15 cellular contexts compared by ENCODE assay signal in the genomic region with DNA sequence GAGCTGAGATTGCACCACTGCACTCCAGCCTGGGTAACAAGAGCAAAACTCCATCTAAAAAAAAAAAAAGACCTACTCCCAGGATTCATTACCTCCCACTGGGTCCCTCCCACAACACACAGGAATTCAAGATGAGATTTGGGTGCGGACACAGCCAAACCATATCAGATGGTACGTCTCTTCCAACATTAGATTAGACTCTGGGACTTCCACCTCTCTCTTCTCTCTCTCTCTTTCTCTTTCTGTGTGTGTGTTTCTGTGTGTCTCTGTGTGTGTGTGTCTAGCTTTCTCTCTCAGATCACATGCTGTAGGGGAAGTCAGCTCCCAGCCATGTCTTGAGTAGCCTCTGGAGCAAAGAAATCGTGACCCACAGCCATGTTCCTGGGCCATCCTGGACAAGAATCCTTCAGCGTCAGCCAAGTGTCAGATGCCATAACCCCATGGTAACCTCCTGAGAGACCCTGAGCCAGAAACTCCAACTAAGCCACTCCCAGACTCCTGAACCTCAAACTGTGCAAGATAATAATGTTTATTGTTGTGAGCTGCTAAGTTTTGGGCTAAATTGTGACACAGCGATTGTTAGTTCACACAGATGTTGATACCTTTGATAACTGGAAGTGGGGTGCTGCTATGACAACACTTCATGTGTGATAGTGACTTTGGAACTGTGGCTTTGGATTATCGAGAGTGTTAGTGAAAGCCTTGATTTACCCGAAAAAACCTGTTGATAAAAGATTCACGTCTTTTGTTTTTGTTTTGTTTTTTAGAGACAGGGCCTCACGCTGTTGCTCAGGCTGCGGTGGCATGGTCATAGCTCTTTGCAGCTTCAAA.
"Had no signal": no experiment of that assay in that cellular context is flagged by ENCODE, and none has a peak within 500 bp of the region (broad histone marks: within the 10 kb centered on the region; RNA-seq: fewer than 3 reads in every experiment).

No MANE protein-coding gene starts in this region.

- H3K27ac Mint-ChIP-seq: effector memory CD8-positive, alpha-beta T cell; stimulated activated naive B cell treated with anti-CD40 and anti-IgM and Interleukin-4, amounts not matched to agents 10 μg/mL and 1 μg/mL and 100 μg/mL, for 72 hours; T-helper 1 cell treated with Interleukin-12 subunit alpha and Interleukin-12 subunit beta and Interleukin-4 antibody, amounts not matched to agents 30 μg/mL and 1 μg/mL, for 36 hours had no signal

- ATAC-seq: activated T-cell treated with anti-CD3 and anti-CD28 coated beads, Interleukin-2, amount 50 U/mL, for 4 hours; effector memory CD8-positive, alpha-beta T cell; mucosa of descending colon; right lobe of liver had no signal

- H3K4me1 ChIP-seq: uterus had no signal

- H3K27ac ChIP-seq: right lobe of liver, thyroid gland, uterus had no signal

- DNase-seq: activated CD4-positive, alpha-beta T cell treated with anti-CD3 and anti-CD28 coated beads, Interleukin-2, amount 50 U/mL, for 1 hour; activated CD4-positive, CD25-positive, alpha-beta regulatory T cell treated with anti-CD3 and anti-CD28 coated beads, Interleukin-2, amount 50 U/mL, for 72 hours; activated CD8-positive, alpha-beta memory T cell treated with anti-CD3 and anti-CD28 coated beads, Interleukin-2, amount 50 U/mL, for 4 hours; activated naive CD4-positive, alpha-beta T cell treated with anti-CD3 and anti-CD28 coated beads, Interleukin-2, amount 50 U/mL, for 16 hours; activated T-cell treated with anti-CD3 and anti-CD28 coated beads, Interleukin-2, amount 50 U/mL, for 4 hours; effector memory CD8-positive, alpha-beta T cell; mesenchymal stem cell; mucosa of descending colon; naive B cell; ovary; right lobe of liver; stimulated activated naive B cell treated with anti-CD40 and anti-IgM and Interleukin-4, amounts not matched to agents 10 μg/mL and 1 μg/mL and 100 μg/mL, for 72 hours; thyroid gland; uterus had no signal

- H3K4me3 ChIP-seq: mucosa of descending colon, ovary, right lobe of liver, thyroid gland, uterus had no signal

- H3K4me3 Mint-ChIP-seq: activated T-cell treated with anti-CD3 and anti-CD28 coated beads, Interleukin-2, amount 50 U/mL, for 4 hours; effector memory CD8-positive, alpha-beta T cell; naive B cell; stimulated activated naive B cell treated with anti-CD40 and anti-IgM and Interleukin-4, amounts not matched to agents 10 μg/mL and 1 μg/mL and 100 μg/mL, for 72 hours; T-helper 1 cell treated with Interleukin-12 subunit alpha and Interleukin-12 subunit beta and Interleukin-4 antibody, amounts not matched to agents 30 μg/mL and 1 μg/mL, for 36 hours had no signal

- H3K36me3 ChIP-seq: ovary, right lobe of liver, thyroid gland, uterus had no signal

- H3K9me3 Mint-ChIP-seq: activated T-cell treated with anti-CD3 and anti-CD28 coated beads, Interleukin-2, amount 50 U/mL, for 4 hours; effector memory CD8-positive, alpha-beta T cell; naive B cell; stimulated activated naive B cell treated with anti-CD40 and anti-IgM and Interleukin-4, amounts not matched to agents 10 μg/mL and 1 μg/mL and 100 μg/mL, for 72 hours; T-helper 1 cell treated with Interleukin-12 subunit alpha and Interleukin-12 subunit beta and Interleukin-4 antibody, amounts not matched to agents 30 μg/mL and 1 μg/mL, for 36 hours had no signal

- H3K27me3 ChIP-seq: ovary, right lobe of liver, thyroid gland, uterus had no signal

- H3K9me3 ChIP-seq: mucosa of descending colon, ovary, right lobe of liver, thyroid gland, uterus had no signal
